Comparison of ENCODE assay signal across 9 cellular contexts in genomic region chrX:105134273-105134672, GRCh38.
"Had no signal": no experiment of that assay in that cellular context is flagged by ENCODE, and none has a peak within 500 bp of the region (broad histone marks: within the 10 kb centered on the region; RNA-seq: fewer than 3 reads in every experiment).

No MANE protein-coding gene starts in this region.

- H3K4me3 Mint-ChIP-seq: GM23338, H9 had no signal

- H3K4me3 ChIP-seq: GM23338, K562 had no signal

- H3K4me2 ChIP-seq: GM23338 had no signal

- H2AFZ ChIP-seq: GM23338 had no signal

- ATAC-seq: GM23338, K562 had no signal

- H3K9me3 Mint-ChIP-seq: GM23338 had no signal

- DNase-seq: H9, HCEC 1CT, IMR-90, KG1 had no signal

- H3K27ac Mint-ChIP-seq: GM23338, H9 had no signal

- FAIRE-seq: H1, H54, HTR-8/SVneo, K562 had no signal
